Comparison of ENCODE assay signal across 1 cellular context in the genomic region with DNA sequence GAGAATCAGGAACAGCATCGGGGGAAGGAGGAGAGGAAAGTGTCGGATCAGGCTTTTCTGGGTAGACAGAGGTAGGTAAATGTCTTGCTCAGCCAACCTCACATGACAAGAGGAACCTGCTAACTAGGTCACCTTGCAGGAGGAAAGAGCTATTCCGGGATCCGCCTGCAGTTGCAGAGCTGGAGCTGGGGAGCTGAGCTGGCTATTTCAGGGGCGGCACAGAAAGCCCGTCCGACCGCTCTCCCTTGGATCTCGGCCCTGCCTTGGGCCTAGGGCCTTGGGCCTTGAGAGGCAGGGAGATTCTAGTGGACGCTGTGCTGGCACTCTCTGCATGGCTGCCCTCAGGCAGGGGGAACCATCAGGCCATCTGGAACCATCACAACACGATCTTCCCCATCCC.
TF ChIP-seq lines count a peak whose summit lies in the region.

No MANE protein-coding gene starts in this region.

TF ChIP-seq in GM23338, 12 proteins besides CTCF, POLR2A, EP300 and RAD21 (continued from another document):
- TF ChIP-seq, protein P1, sequence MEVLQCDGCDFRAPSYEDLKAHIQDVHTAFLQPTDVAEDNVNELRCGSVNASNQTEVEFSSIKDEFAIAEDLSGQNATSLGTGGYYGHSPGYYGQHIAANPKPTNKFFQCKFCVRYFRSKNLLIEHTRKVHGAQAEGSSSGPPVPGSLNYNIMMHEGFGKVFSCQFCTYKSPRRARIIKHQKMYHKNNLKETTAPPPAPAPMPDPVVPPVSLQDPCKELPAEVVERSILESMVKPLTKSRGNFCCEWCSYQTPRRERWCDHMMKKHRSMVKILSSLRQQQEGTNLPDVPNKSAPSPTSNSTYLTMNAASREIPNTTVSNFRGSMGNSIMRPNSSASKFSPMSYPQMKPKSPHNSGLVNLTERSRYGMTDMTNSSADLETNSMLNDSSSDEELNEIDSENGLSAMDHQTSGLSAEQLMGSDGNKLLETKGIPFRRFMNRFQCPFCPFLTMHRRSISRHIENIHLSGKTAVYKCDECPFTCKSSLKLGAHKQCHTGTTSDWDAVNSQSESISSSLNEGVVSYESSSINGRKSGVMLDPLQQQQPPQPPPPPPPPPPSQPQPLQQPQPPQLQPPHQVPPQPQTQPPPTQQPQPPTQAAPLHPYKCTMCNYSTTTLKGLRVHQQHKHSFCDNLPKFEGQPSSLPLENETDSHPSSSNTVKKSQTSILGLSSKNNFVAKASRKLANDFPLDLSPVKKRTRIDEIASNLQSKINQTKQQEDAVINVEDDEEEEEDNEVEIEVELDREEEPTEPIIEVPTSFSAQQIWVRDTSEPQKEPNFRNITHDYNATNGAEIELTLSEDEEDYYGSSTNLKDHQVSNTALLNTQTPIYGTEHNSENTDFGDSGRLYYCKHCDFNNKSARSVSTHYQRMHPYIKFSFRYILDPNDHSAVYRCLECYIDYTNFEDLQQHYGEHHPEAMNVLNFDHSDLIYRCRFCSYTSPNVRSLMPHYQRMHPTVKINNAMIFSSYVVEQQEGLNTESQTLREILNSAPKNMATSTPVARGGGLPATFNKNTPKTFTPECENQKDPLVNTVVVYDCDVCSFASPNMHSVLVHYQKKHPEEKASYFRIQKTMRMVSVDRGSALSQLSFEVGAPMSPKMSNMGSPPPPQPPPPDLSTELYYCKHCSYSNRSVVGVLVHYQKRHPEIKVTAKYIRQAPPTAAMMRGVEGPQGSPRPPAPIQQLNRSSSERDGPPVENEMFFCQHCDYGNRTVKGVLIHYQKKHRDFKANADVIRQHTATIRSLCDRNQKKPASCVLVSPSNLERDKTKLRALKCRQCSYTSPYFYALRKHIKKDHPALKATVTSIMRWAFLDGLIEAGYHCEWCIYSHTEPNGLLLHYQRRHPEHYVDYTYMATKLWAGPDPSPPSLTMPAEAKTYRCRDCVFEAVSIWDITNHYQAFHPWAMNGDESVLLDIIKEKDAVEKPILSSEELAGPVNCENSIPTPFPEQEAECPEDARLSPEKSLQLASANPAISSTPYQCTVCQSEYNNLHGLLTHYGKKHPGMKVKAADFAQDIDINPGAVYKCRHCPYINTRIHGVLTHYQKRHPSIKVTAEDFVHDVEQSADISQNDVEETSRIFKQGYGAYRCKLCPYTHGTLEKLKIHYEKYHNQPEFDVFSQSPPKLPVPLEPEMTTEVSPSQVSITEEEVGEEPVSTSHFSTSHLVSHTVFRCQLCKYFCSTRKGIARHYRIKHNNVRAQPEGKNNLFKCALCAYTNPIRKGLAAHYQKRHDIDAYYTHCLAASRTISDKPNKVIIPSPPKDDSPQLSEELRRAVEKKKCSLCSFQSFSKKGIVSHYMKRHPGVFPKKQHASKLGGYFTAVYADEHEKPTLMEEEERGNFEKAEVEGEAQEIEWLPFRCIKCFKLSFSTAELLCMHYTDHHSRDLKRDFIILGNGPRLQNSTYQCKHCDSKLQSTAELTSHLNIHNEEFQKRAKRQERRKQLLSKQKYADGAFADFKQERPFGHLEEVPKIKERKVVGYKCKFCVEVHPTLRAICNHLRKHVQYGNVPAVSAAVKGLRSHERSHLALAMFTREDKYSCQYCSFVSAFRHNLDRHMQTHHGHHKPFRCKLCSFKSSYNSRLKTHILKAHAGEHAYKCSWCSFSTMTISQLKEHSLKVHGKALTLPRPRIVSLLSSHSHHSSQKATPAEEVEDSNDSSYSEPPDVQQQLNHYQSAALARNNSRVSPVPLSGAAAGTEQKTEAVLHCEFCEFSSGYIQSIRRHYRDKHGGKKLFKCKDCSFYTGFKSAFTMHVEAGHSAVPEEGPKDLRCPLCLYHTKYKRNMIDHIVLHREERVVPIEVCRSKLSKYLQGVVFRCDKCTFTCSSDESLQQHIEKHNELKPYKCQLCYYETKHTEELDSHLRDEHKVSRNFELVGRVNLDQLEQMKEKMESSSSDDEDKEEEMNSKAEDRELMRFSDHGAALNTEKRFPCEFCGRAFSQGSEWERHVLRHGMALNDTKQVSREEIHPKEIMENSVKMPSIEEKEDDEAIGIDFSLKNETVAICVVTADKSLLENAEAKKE (CRISPR knock-in tag; IDR thresholded peaks at IDR 0.05) = no peak
- TF ChIP-seq STAT1 (IDR thresholded peaks at IDR 0.05; ENCODE audit: unreplicated experiment) = no peak
- no peak for TF ChIP-seq EZH2phosphoT487 (IDR thresholded peaks at IDR 0.05; ENCODE audit: unreplicated experiment)
- no peak for TF ChIP-seq ZNF114 (CRISPR knock-in tag; IDR thresholded peaks at IDR 0.05)
- no peak for TF ChIP-seq EZH2 (IDR thresholded peaks at IDR 0.05; ENCODE audit: low read depth, unreplicated experiment)
- TF ChIP-seq, protein P2, sequence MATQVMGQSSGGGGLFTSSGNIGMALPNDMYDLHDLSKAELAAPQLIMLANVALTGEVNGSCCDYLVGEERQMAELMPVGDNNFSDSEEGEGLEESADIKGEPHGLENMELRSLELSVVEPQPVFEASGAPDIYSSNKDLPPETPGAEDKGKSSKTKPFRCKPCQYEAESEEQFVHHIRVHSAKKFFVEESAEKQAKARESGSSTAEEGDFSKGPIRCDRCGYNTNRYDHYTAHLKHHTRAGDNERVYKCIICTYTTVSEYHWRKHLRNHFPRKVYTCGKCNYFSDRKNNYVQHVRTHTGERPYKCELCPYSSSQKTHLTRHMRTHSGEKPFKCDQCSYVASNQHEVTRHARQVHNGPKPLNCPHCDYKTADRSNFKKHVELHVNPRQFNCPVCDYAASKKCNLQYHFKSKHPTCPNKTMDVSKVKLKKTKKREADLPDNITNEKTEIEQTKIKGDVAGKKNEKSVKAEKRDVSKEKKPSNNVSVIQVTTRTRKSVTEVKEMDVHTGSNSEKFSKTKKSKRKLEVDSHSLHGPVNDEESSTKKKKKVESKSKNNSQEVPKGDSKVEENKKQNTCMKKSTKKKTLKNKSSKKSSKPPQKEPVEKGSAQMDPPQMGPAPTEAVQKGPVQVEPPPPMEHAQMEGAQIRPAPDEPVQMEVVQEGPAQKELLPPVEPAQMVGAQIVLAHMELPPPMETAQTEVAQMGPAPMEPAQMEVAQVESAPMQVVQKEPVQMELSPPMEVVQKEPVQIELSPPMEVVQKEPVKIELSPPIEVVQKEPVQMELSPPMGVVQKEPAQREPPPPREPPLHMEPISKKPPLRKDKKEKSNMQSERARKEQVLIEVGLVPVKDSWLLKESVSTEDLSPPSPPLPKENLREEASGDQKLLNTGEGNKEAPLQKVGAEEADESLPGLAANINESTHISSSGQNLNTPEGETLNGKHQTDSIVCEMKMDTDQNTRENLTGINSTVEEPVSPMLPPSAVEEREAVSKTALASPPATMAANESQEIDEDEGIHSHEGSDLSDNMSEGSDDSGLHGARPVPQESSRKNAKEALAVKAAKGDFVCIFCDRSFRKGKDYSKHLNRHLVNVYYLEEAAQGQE (IDR thresholded peaks at IDR 0.05; ENCODE audit: unreplicated experiment) = no peak
- no peak for TF ChIP-seq NANOG (IDR thresholded peaks at IDR 0.05; ENCODE audit: borderline replicate concordance)
- TF ChIP-seq CREB1 (CRISPR knock-in tag; IDR thresholded peaks at IDR 0.05; ENCODE audit: low read depth) = no peak
- TF ChIP-seq POLR2AphosphoS5 (IDR thresholded peaks at IDR 0.05; ENCODE audit: low read depth) = no peak
TF ChIP-seq in GM23338: peak in this region for 0.
